ENCODE assay signal across 8 cellular contexts in the genomic region with DNA sequence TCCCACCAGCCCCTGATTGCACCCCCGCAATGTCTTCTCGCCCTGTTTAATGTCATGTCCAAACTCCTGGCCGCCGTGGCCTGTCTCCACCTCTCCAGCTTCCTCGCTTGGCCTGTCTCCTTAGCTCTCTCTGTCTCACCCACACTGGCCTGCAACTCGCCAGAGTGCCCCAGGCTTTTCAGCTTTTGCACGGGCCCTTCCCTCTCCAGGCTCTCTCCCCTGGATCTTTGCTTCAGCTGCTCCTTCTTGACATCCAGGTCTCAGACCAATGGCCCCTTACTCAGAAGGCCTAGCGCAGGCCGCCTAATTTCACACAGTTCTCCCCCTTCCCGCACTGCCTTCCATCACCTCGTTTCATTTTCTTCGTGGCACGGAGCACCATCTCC. TPM values are rescaled to one million over a fixed set of nuclear protein-coding genes. Genes with fewer than 3 reads are reported as not detected.
DNase-seq lines count a peak whose midpoint lies in the region; ATAC-seq, FAIRE-seq and TF ChIP-seq lines count a peak whose summit lies in the region.

No MANE protein-coding gene starts in this region.

- peak overlapping the region; percentile 18 for H2BK120ac ChIP-seq in trophoblast cell (ENCODE audit: insufficient read depth, low read length, poor library complexity)

- H2AFZ ChIP-seq in trophoblast cell (ENCODE audit: insufficient read depth, low read length, poor library complexity): peak overlapping the region; percentile 38

- no peak for TF ChIP-seq POLR2A in GM18505 (IDR thresholded peaks at IDR 0.05; ENCODE audit: borderline replicate concordance, extremely low read depth, insufficient read depth, insufficient read length)

- H3K23ac ChIP-seq in trophoblast cell (ENCODE audit: low read length): no peak overlapping the region

- H3K36me3 ChIP-seq in trophoblast cell (ENCODE audit: control insufficient read depth in 1 of 2, insufficient read depth in 2 of 2, low read length in 2 of 2): peaks cover 0 to under 1% of the 10 kb centered on the region in 2 experiments

- H3K18ac ChIP-seq in trophoblast cell (ENCODE audit: low read length): no peak overlapping the region

- H4K91ac ChIP-seq in trophoblast cell (ENCODE audit: low read depth, low read length): peak overlapping the region; percentile 37

- no peaks in the 10 kb centered on the region for H3K27me3 ChIP-seq in trophoblast cell (ENCODE audit: insufficient read depth, low read length)

- H3K9me3 ChIP-seq in trophoblast cell (ENCODE audit: insufficient read depth, low read depth, low read length): no peaks in the 10 kb centered on the region

- H3K4me2 ChIP-seq in trophoblast cell (ENCODE audit: low read length): peak overlapping the region; percentile 95

- H2BK5ac ChIP-seq in trophoblast cell (ENCODE audit: low read depth, low read length, poor library complexity): no peak overlapping the region

- peaks cover 5% of the 10 kb centered on the region for H3K79me1 ChIP-seq in trophoblast cell (ENCODE audit: low read length)

- peaks cover 3% of the 10 kb centered on the region for H3K79me2 ChIP-seq in trophoblast cell (ENCODE audit: control insufficient read depth, insufficient read depth, low read length, poor library complexity)

- ATAC-seq in HG02973 (IDR thresholded peaks at IDR 0.05; ENCODE audit: unreplicated experiment): peak; percentile 3
- no peak for ATAC-seq in activated T-cell treated with anti-CD3 and anti-CD28 coated beads, Interleukin-2, amount 50 U/mL, for 4 hours
- no peak for ATAC-seq in GM18505 (IDR thresholded peaks at IDR 0.05; ENCODE audit: unreplicated experiment)

- H3K27me3 Mint-ChIP-seq in activated T-cell treated with anti-CD3 and anti-CD28 coated beads, Interleukin-2, amount 50 U/mL, for 4 hours (ENCODE audit: low read depth): no peaks in the 10 kb centered on the region

- peaks cover 24% of the 10 kb centered on the region for H3K36me3 Mint-ChIP-seq in activated T-cell treated with anti-CD3 and anti-CD28 coated beads, Interleukin-2, amount 50 U/mL, for 4 hours (ENCODE audit: insufficient read depth)

- H2BK12ac ChIP-seq in trophoblast cell (ENCODE audit: low read length): no peak overlapping the region

- no peak overlapping the region for H3K27ac ChIP-seq in trophoblast cell (ENCODE audit: low read depth, low read length)

- H2AK5ac ChIP-seq in trophoblast cell (ENCODE audit: low read length): no peak overlapping the region

- no peak for FAIRE-seq in RCC 7860 (lab: Jason Lieb, UNC)

- peak overlapping the region; percentile 6 for H4K12ac ChIP-seq in trophoblast cell (ENCODE audit: low read depth, low read length)

- no peak for TF ChIP-seq CTCF in GM12865 (IDR thresholded peaks at IDR 0.05; ENCODE audit: insufficient read depth, low read depth, low read length, missing control alignments)

- H3K4me1 Mint-ChIP-seq in activated T-cell treated with anti-CD3 and anti-CD28 coated beads, Interleukin-2, amount 50 U/mL, for 4 hours (ENCODE audit: low read depth): peaks cover 30% of the 10 kb centered on the region

- H3K4me1 ChIP-seq in trophoblast cell (ENCODE audit: control insufficient read depth in 1 of 2, insufficient read depth in 2 of 2, low read length in 2 of 2): peaks cover 5% of the 10 kb centered on the region in 2 experiments

- no peaks in the 10 kb centered on the region for H3K9me3 Mint-ChIP-seq in activated T-cell treated with anti-CD3 and anti-CD28 coated beads, Interleukin-2, amount 50 U/mL, for 4 hours

- DNase-seq in GM12865 (ENCODE audit: low read depth) (peak; percentile 20), globus pallidus (ENCODE audit: low spot score) (peak; percentile 21), trophoblast cell (no peak), hepatic stellate cell (ENCODE audit: low spot score) (no peak), RCC 7860 (ENCODE audit: low spot score) (no peak)
- DNase-seq in activated T-cell treated with anti-CD3 and anti-CD28 coated beads, Interleukin-2, amount 50 U/mL, for 4 hours: no peak

- no peak overlapping the region for H3K4ac ChIP-seq in trophoblast cell (ENCODE audit: low read depth, low read length)

- H3K4me3 ChIP-seq in GM12865 (ENCODE audit: low read depth, low read length) (peak overlapping the region; percentile 85), trophoblast cell (ENCODE audit: low read depth, low read length) (no peak overlapping the region)

- no peak overlapping the region for H3K9ac ChIP-seq in trophoblast cell (ENCODE audit: low read length)

- no CpG with 5 or more reads among the region's 13 CpGs for WGBS in trophoblast cell (ENCODE audit: extremely low coverage, insufficient coverage, insufficient read length)

- H4K8ac ChIP-seq in trophoblast cell (ENCODE audit: low read depth, low read length): peak overlapping the region; percentile 84

- H3K4me3 Mint-ChIP-seq in activated T-cell treated with anti-CD3 and anti-CD28 coated beads, Interleukin-2, amount 50 U/mL, for 4 hours: peak overlapping the region; percentile 86

- H3K14ac ChIP-seq in trophoblast cell (ENCODE audit: low read length): peak overlapping the region; percentile 23

RNA-seq across cellular contexts. Expression of gene AGK, which starts 0.5 kb away (rescaled TPM):
- total RNA-seq in activated T-cell treated with anti-CD3 and anti-CD28 coated beads, Interleukin-2, amount 50 U/mL, for 4 hours: 10 to 100 TPM; 79.9 to 94.5 (median 90.2) TPM
- 20.9 and 21.1 TPM in 2 replicates for polyA plus RNA-seq in trophoblast cell (2013)

Comparison
In these comparisons a context has a peak if more than half of its experiments do, and no peak if none do; other contexts are left out.
1. DNase-seq: peak in GM12865 (single experiment) and globus pallidus (single experiment); none in activated T-cell treated with anti-CD3 and anti-CD28 coated beads, Interleukin-2, amount 50 U/mL, for 4 hours (single experiment), trophoblast cell (0 of 2), hepatic stellate cell (single experiment) and RCC 7860 (single experiment).